Comparison of ENCODE assay signal across 8 cellular contexts in the genomic region with DNA sequence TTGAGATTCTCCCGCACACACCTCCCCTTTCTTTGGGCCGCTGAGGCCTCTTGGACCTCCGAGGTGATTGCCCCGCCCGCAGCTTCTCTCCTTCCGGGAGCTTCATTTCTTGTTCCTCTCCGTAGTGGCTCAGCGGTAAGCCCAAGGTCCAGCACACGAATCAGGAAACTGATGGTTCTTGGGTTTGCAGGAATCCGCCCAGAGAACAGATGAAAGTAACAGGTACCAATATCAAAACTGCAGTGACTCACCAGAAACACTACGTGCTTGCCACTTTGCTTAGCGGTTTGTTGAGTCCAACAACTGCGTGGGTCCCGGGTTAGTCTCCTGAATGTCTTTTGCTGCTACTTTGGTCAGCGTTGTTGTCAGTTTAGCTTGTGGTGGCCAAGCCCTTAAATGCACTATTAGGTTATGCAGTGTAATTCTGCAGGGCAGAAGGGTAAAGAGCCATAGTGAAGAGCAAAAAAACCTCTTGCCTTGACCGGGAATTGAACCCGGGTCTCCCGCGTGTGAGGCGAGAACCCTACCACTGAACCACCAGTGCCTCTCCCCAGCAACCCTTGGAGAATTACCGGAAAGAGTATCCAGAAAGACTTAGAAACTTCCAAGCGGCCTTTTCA.
DNase-seq lines count a peak whose midpoint lies in the region; ATAC-seq and TF ChIP-seq lines count a peak whose summit lies in the region.
"Not testable (repeated sequence)": the region's sequence is repeated elsewhere in the genome, so short reads cannot be mapped to it uniquely, and the experiment has no call there.

No MANE protein-coding gene starts in this region.

- H3K4me1 ChIP-seq in CD8-positive, alpha-beta T cell (ENCODE audit: insufficient read depth, low read length); foreskin keratinocyte: not testable (repeated sequence)

- not testable (repeated sequence) for H3K4me3 Mint-ChIP-seq in CD8-positive, alpha-beta T cell; activated CD8-positive, alpha-beta T cell treated with anti-CD3 and anti-CD28 coated beads for 36 hours; memory B cell; stimulated activated naive CD8-positive, alpha-beta T cell treated with anti-CD3 and anti-CD28 coated beads, Interleukin-15, amount 100 ng/mL, for 72 hours

- not testable (repeated sequence) for H3K4me3 ChIP-seq in CD8-positive, alpha-beta T cell (ENCODE audit: low read depth, low read length)

- CTCF ChIA-PET in CD8-positive, alpha-beta T cell (lab: Charles Lee); activated CD8-positive, alpha-beta T cell treated with anti-CD3 and anti-CD28 coated beads for 36 hours (lab: Charles Lee): not testable (repeated sequence)

- not testable (repeated sequence) for H3K9me3 ChIP-seq in CD8-positive, alpha-beta T cell (ENCODE audit: low read length)

- H3K36me3 Mint-ChIP-seq in CD8-positive, alpha-beta T cell; activated CD8-positive, alpha-beta T cell treated with anti-CD3 and anti-CD28 coated beads for 36 hours (ENCODE audit: low read depth); memory B cell: not testable (repeated sequence)

- POLR2A ChIA-PET in CD8-positive, alpha-beta T cell (lab: Charles Lee); activated CD8-positive, alpha-beta T cell treated with anti-CD3 and anti-CD28 coated beads for 36 hours (lab: Charles Lee): not testable (repeated sequence)

- H3K36me3 ChIP-seq in CD8-positive, alpha-beta T cell (ENCODE audit: insufficient read depth, low read length) = not testable (repeated sequence)

- TF ChIP-seq CTCF in CD8-positive, alpha-beta T cell (IDR thresholded peaks at IDR 0.05); activated CD8-positive, alpha-beta T cell treated with anti-CD3 and anti-CD28 coated beads for 36 hours (IDR thresholded peaks at IDR 0.05); foreskin keratinocyte (conservative IDR thresholded peaks at IDR 0.05): not testable (repeated sequence)

- not testable (repeated sequence) for H3K27ac ChIP-seq in CD8-positive, alpha-beta T cell (ENCODE audit: low read depth, low read length); foreskin keratinocyte

- H3K27me3 Mint-ChIP-seq in CD8-positive, alpha-beta T cell (ENCODE audit: low read depth); activated CD8-positive, alpha-beta T cell treated with anti-CD3 and anti-CD28 coated beads for 36 hours; memory B cell; stimulated activated naive CD8-positive, alpha-beta T cell treated with anti-CD3 and anti-CD28 coated beads, Interleukin-15, amount 100 ng/mL, for 72 hours: not testable (repeated sequence)

- not testable (repeated sequence) for H3K27me3 ChIP-seq in CD8-positive, alpha-beta T cell (ENCODE audit: insufficient read depth, low read length); foreskin keratinocyte

- intact Hi-C loops in CD8-positive, alpha-beta T cell (cut with DNase I, micrococcal nuclease); activated CD8-positive, alpha-beta T cell treated with anti-CD3 and anti-CD28 coated beads for 36 hours (cut with micrococcal nuclease): not testable (repeated sequence)

- H3K4me1 Mint-ChIP-seq in CD8-positive, alpha-beta T cell (ENCODE audit: low read depth); activated CD8-positive, alpha-beta T cell treated with anti-CD3 and anti-CD28 coated beads for 36 hours (ENCODE audit: low read depth); memory B cell; stimulated activated naive CD8-positive, alpha-beta T cell treated with anti-CD3 and anti-CD28 coated beads, Interleukin-15, amount 100 ng/mL, for 72 hours: not testable (repeated sequence)

- not testable (repeated sequence) for DNase-seq in CD8-positive, alpha-beta T cell; activated CD8-positive, alpha-beta T cell treated with anti-CD3 and anti-CD28 coated beads for 36 hours; foreskin keratinocyte; memory B cell (ENCODE audit: low spot score in 2 of 2); stimulated activated naive CD8-positive, alpha-beta T cell treated with anti-CD3 and anti-CD28 coated beads, Interleukin-15, amount 100 ng/mL, for 72 hours

- ATAC-seq in CD8-positive, alpha-beta T cell = peak; percentile 34
- ATAC-seq in GM19452 (IDR thresholded peaks at IDR 0.05; ENCODE audit: unreplicated experiment) = peak; percentile 49
- peak; percentile 78 for ATAC-seq in HG02852 (IDR thresholded peaks at IDR 0.05; ENCODE audit: unreplicated experiment)
- peak; percentile 55 for ATAC-seq in HG03565 (IDR thresholded peaks at IDR 0.05; ENCODE audit: unreplicated experiment)
- peak; percentile 80 for ATAC-seq in activated CD8-positive, alpha-beta T cell treated with anti-CD3 and anti-CD28 coated beads for 36 hours
- peak; percentile 77 for ATAC-seq in foreskin keratinocyte
- ATAC-seq in memory B cell (ENCODE audit: low read depth) = peak; percentile 54
- peak; percentile 88 for ATAC-seq in stimulated activated naive CD8-positive, alpha-beta T cell treated with anti-CD3 and anti-CD28 coated beads, Interleukin-15, amount 100 ng/mL, for 72 hours

- H3K27ac Mint-ChIP-seq in CD8-positive, alpha-beta T cell; activated CD8-positive, alpha-beta T cell treated with anti-CD3 and anti-CD28 coated beads for 36 hours; memory B cell; stimulated activated naive CD8-positive, alpha-beta T cell treated with anti-CD3 and anti-CD28 coated beads, Interleukin-15, amount 100 ng/mL, for 72 hours: not testable (repeated sequence)

- not testable (repeated sequence) for H3K9me3 Mint-ChIP-seq in CD8-positive, alpha-beta T cell; activated CD8-positive, alpha-beta T cell treated with anti-CD3 and anti-CD28 coated beads for 36 hours; memory B cell; stimulated activated naive CD8-positive, alpha-beta T cell treated with anti-CD3 and anti-CD28 coated beads, Interleukin-15, amount 100 ng/mL, for 72 hours

Comparison
In these comparisons a context has a peak if more than half of its experiments do, and no peak if none do; other contexts are left out.
1. ATAC-seq: peak in every context shown above with its lines; median percentile 88 in stimulated activated naive CD8-positive, alpha-beta T cell treated with anti-CD3 and anti-CD28 coated beads, Interleukin-15, amount 100 ng/mL, for 72 hours; 80 in activated CD8-positive, alpha-beta T cell treated with anti-CD3 and anti-CD28 coated beads for 36 hours; 78 in HG02852; 77 in foreskin keratinocyte; 55 in HG03565; 54 in memory B cell; 49 in GM19452; 34 in CD8-positive, alpha-beta T cell.